Comparison of ENCODE assay signal across 12 cellular contexts in the genomic region with DNA sequence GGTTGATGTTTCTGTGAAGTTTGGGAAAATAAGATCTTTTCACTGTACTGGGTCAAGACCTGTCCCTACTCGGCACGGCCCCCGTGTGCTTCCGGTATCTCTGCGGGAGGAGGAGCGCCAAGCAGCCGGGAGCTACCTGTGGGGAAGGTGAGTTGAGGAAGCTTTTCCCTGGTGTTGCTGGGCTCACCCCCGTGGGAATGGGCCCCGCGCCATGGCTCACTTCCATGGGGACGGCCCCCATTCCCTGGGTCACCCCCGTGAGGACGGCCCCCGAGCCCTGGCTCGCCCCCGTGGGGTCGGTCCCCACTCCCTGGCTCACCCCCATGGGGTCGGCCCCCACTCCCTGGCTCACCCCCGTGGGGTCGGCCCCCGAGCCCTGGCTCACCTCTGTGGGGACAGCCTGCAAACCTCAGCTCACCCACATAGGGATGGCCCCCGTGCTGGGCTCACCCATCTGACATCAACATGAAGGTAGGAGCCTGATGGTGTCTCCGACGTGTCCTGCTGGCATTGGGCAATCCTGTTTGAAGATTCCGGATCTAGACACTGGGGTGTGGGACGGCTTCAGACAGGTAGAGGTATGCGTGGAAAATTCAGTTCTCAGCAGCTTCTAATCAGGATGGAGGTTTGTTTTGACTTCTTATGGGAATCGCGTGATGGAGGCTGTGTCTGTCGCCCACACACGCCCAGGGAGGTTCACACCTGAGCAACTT. TPM values are rescaled to one million over a fixed set of nuclear protein-coding genes. Genes with fewer than 3 reads are reported as not detected.
DNase-seq lines count a peak whose midpoint lies in the region; ATAC-seq, FAIRE-seq and TF ChIP-seq lines count a peak whose summit lies in the region.
"Had no signal": no experiment of that assay in that cellular context is flagged by ENCODE, and none has a peak within 500 bp of the region (broad histone marks: within the 10 kb centered on the region; RNA-seq: fewer than 3 reads in every experiment).

No MANE protein-coding gene starts in this region.

- H3K27me3 ChIP-seq in Karpas-422 (ENCODE audit: low read length) (no peaks in the 10 kb centered on the region), endothelial cell of umbilical vein (ENCODE audit: control insufficient read depth in 2 of 2, insufficient read depth in 2 of 2, low read length in 2 of 2) (peaks cover 3 to 30% of the 10 kb centered on the region in 2 experiments), gastrocnemius medialis (peaks cover 19 to 74% (median 32%) of the 10 kb centered on the region in 3 donors)

- no peaks in the 10 kb centered on the region for H3K9me2 ChIP-seq in Karpas-422 (replicated peaks; ENCODE audit: insufficient read depth, low read length)

- peak overlapping the region; percentile 54; the same call in 1 of the 2 replicates for H2AFZ ChIP-seq in Karpas-422 (ENCODE audit: low read length)
- peak overlapping the region; percentile 67 for H2AFZ ChIP-seq in endothelial cell of umbilical vein (ENCODE audit: low read depth, low read length)

- in situ Hi-C loops in gastrocnemius medialis (cut with MboI; ENCODE audit: low sequenced_read_pairs in 4 of 4), result loop anchor here in 1 of 4 donors (25.0 kb wide), 1 partner anchor 189 kb away; no protein-coding TSS in a partner anchor

- TF ChIP-seq POLR2A in endothelial cell of umbilical vein (IDR thresholded peaks at IDR 0.05; ENCODE audit: low read depth, low read length), result no peak
- TF ChIP-seq POLR2A in gastrocnemius medialis (IDR thresholded peaks at IDR 0.05), result no peak

- H3K79me2 ChIP-seq in Karpas-422 (ENCODE audit: low read length) (no peaks in the 10 kb centered on the region), endothelial cell of umbilical vein (ENCODE audit: control insufficient read depth, insufficient read depth, low read length) (no peaks in the 10 kb centered on the region)

- H3K4me1 ChIP-seq in Karpas-422 (ENCODE audit: low read length) (peaks cover 23% of the 10 kb centered on the region), endothelial cell of umbilical vein (ENCODE audit: control insufficient read depth, extremely low read depth, insufficient read depth, low read length) (peaks cover 24% of the 10 kb centered on the region), gastrocnemius medialis (peaks cover 0 to 12% of the 10 kb centered on the region in 2 donors)

- no peaks in the 10 kb centered on the region for H3K9me1 ChIP-seq in endothelial cell of umbilical vein (replicated peaks; ENCODE audit: control insufficient read depth, extremely low read depth, insufficient read depth, low read length)

- no peak overlapping the region for H3K27ac ChIP-seq in Karpas-422 (ENCODE audit: low read length)
- no peak overlapping the region for H3K27ac ChIP-seq in endothelial cell of umbilical vein (ENCODE audit: insufficient read depth, low read depth, low read length)
- no peak overlapping the region for H3K27ac ChIP-seq in gastrocnemius medialis

- dilution Hi-C loops in endothelial cell of umbilical vein (cut with MboI; ENCODE audit: extremely low pct_ligation_motif_present, low sequenced_read_pairs), result no loop called here

- H3K9ac ChIP-seq in Karpas-422 (ENCODE audit: low read length) (peak overlapping the region; percentile 56), endothelial cell of umbilical vein (replicated peaks; ENCODE audit: extremely low read depth, insufficient read depth, low read length) (no peak overlapping the region)

- H3K36me3 ChIP-seq in Karpas-422 (ENCODE audit: insufficient read depth, low read length) (no peaks in the 10 kb centered on the region), endothelial cell of umbilical vein (ENCODE audit: control insufficient read depth in 2 of 2, extremely low read depth in 1 of 2, insufficient read depth in 2 of 2, low read length in 2 of 2) (no peaks in the 10 kb centered on the region), gastrocnemius medialis (no peaks in the 10 kb centered on the region)

- no TSS peak for BruUV-seq in endothelial cell of umbilical vein (replicated peaks; lab: Mats Ljungman, UMichigan)

- peak; percentile 75 for DNase-seq in DMS53 (lab: John Stamatoyannopoulos, UW)
- DNase-seq in DMS53 treated with DMSO at 0.1 percent for 48 hours (lab: John Stamatoyannopoulos, UW; ENCODE audit: unreplicated experiment), result no peak
- DNase-seq in Karpas-422, result no peak
- no peak for DNase-seq in endothelial cell of umbilical vein (ENCODE audit: low read depth, low spot score)
- DNase-seq in gastrocnemius medialis, result no peak
- DNase-seq in LoVo (ENCODE audit: low spot score), result no peak
- DNase-seq in germinal center (ENCODE audit: low spot score), result no peak
- no peak for DNase-seq in kidney glomerular epithelial cell (lab: John Stamatoyannopoulos, UW)
- DNase-seq: activated CD4-positive, CD25-positive, alpha-beta regulatory T cell treated with anti-CD3 and anti-CD28 coated beads, Interleukin-2, amount 50 U/mL, for 72 hours; amniotic stem cell; NCI-H1694 treated with DMSO at 0.1 percent for 48 hours had no signal

- FAIRE-seq in endothelial cell of umbilical vein (lab: Jason Lieb, UNC), result no peak

- ATAC-seq in gastrocnemius medialis, result no peak

- intact Hi-C loops in endothelial cell of umbilical vein (cut with micrococcal nuclease) (loop anchor here (2.0 kb wide), 1 partner anchor 85 kb away; a partner anchor contains a TSS), gastrocnemius medialis (cut with DNase I; ENCODE audit: low total_unique reads) (no loop called here)

- no peaks in the 10 kb centered on the region for H3K9me3 ChIP-seq in Karpas-422 (ENCODE audit: low read length)
- H3K9me3 ChIP-seq in endothelial cell of umbilical vein (replicated peaks; ENCODE audit: control insufficient read depth, insufficient read depth, low read length), result no peaks in the 10 kb centered on the region
- H3K9me3 ChIP-seq in gastrocnemius medialis, result no peaks in the 10 kb centered on the region

- TF ChIP-seq CTCF in endothelial cell of umbilical vein (IDR thresholded peaks at IDR 0.05; ENCODE audit: extremely low read depth in 1 of 2, insufficient read depth in 1 of 2, low read depth in 1 of 2, low read length in 2 of 2) (no peak), gastrocnemius medialis (IDR thresholded peaks at IDR 0.05 in 4 of 5, conservative IDR thresholded peaks at IDR 0.05 in 1 of 5) (no peak)

- H3K4me2 ChIP-seq in Karpas-422 (ENCODE audit: low read depth, low read length, poor library complexity, severe bottlenecking) (peak overlapping the region; percentile 67), endothelial cell of umbilical vein (ENCODE audit: insufficient read depth, low read length) (no peak overlapping the region)

- CTCF ChIA-PET in endothelial cell of umbilical vein (lab: Charles Lee), result interaction anchor here (0.6 to 7.3 kb wide), 3 partner anchors 14 to 41 kb away, joined by 3 to 102 read pairs (median 12); a partner anchor contains a TSS

- H3K4me3 ChIP-seq in Karpas-422 (ENCODE audit: low read length), result peak overlapping the region; percentile 61; the same call in 1 of the 2 replicates
- H3K4me3 ChIP-seq in endothelial cell of umbilical vein (replicated peaks in 1 of 3; ENCODE audit: insufficient read depth in 1 of 3, low read depth in 1 of 3, low read length in 3 of 3), result no peak overlapping the region
- H3K4me3 ChIP-seq in gastrocnemius medialis, result peak overlapping the region in 3 of 4 donors; percentile 42 to 64 (median 50)

- no peaks in the 10 kb centered on the region for H4K20me1 ChIP-seq in Karpas-422 (ENCODE audit: insufficient read depth, low read depth, low read length)
- H4K20me1 ChIP-seq in endothelial cell of umbilical vein (replicated peaks; ENCODE audit: control insufficient read depth, extremely low read depth, insufficient read depth, low read length), result no peaks in the 10 kb centered on the region

- POLR2A ChIA-PET in endothelial cell of umbilical vein (lab: Charles Lee), result no interaction called here

TF ChIP-seq in endothelial cell of umbilical vein, 7 proteins besides CTCF, POLR2A, EP300 and RAD21:
- TF ChIP-seq GATA2 (IDR thresholded peaks at IDR 0.05; ENCODE audit: insufficient read depth, insufficient read length, low read depth, low read length), result no peak
- no peak for TF ChIP-seq JUN (IDR thresholded peaks at IDR 0.05; ENCODE audit: borderline replicate concordance, insufficient read depth, insufficient read length, low read depth)
- TF ChIP-seq, protein P1, sequence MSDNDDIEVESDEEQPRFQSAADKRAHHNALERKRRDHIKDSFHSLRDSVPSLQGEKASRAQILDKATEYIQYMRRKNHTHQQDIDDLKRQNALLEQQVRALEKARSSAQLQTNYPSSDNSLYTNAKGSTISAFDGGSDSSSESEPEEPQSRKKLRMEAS (IDR thresholded peaks at IDR 0.05; ENCODE audit: insufficient read depth, insufficient read length), result no peak
- TF ChIP-seq POLR2AphosphoS5 (IDR thresholded peaks at IDR 0.05; ENCODE audit: insufficient read depth, low read depth, low read length), result no peak
- TF ChIP-seq EZH2 (IDR thresholded peaks at IDR 0.05; ENCODE audit: borderline replicate concordance, low read depth, low read length, severe bottlenecking), result no peak
- no peak for TF ChIP-seq MYC (IDR thresholded peaks at IDR 0.05; ENCODE audit: low read depth, low read length)
- TF ChIP-seq FOS (IDR thresholded peaks at IDR 0.05; ENCODE audit: borderline replicate concordance, insufficient read depth, low read length), result no peak

RNA-seq across cellular contexts. Expression of a gene that starts 9.1 kb away (rescaled TPM):
- not detected in 2 replicates for total RNA-seq in Karpas-422 (2014; rRNA removed; shearing (Covaris generic); ENCODE audit: low replicate concordance)
- 1.2 TPM in 1 of 2 replicates, not detected in the other for total RNA-seq in endothelial cell of umbilical vein
- 1.1 and 1.5 TPM in 2 replicates for polyA plus RNA-seq in endothelial cell of umbilical vein
- 0.28 and 0.49 TPM in 2 replicates for polyA plus RNA-seq in endothelial cell of umbilical vein (2011; cell fraction: cytosol; rRNA removed)
- 2.6 and 3.1 TPM in 2 replicates for polyA plus RNA-seq in endothelial cell of umbilical vein (2011; cell fraction: nucleus; rRNA removed)
- polyA plus RNA-seq in endothelial cell of umbilical vein (2012), result 0.48 and 0.89 TPM in 2 replicates
- polyA minus RNA-seq in endothelial cell of umbilical vein, result 0.36 and 0.95 TPM in 2 replicates
- not detected for polyA minus RNA-seq in endothelial cell of umbilical vein (2011; cell fraction: cytosol; rRNA and poly(A)+ RNA removed)
- polyA minus RNA-seq in endothelial cell of umbilical vein (2011; cell fraction: nucleus; rRNA and poly(A)+ RNA removed), result not detected in 2 replicates
- under 1 TPM in 1 of 4 donors, not detected in 3; 0.83 TPM for total RNA-seq in gastrocnemius medialis
- total RNA-seq: osteocyte had no signal

RNA-seq across cellular contexts. Expression of a gene that starts 17.2 kb away (rescaled TPM):
- total RNA-seq in Karpas-422 (2014; rRNA removed; shearing (Covaris generic); ENCODE audit: low replicate concordance), result not detected in 2 replicates
- total RNA-seq in endothelial cell of umbilical vein (not detected in 2 replicates), gastrocnemius medialis (not detected)
- polyA plus RNA-seq in endothelial cell of umbilical vein, result not detected in 2 replicates
- polyA plus RNA-seq in endothelial cell of umbilical vein (2011; cell fraction: cytosol; rRNA removed), result not detected in 2 replicates
- polyA plus RNA-seq in endothelial cell of umbilical vein (2011; cell fraction: nucleus; rRNA removed), result not detected in 2 replicates
- polyA plus RNA-seq in endothelial cell of umbilical vein (2012), result not detected in 2 replicates
- polyA minus RNA-seq in endothelial cell of umbilical vein, result not detected in 2 replicates
- not detected for polyA minus RNA-seq in endothelial cell of umbilical vein (2011; cell fraction: cytosol; rRNA and poly(A)+ RNA removed)
- not detected in 2 replicates for polyA minus RNA-seq in endothelial cell of umbilical vein (2011; cell fraction: nucleus; rRNA and poly(A)+ RNA removed)
- total RNA-seq: osteocyte had no signal

Comparison
In these comparisons a context has a peak if more than half of its experiments do, and no peak if none do; other contexts are left out.
1. H3K4me3 ChIP-seq: peak in Karpas-422 (single experiment) and gastrocnemius medialis (3 of 4); none in endothelial cell of umbilical vein (0 of 3).